Comparison of ENCODE assay signal across 13 cellular contexts in genomic region chr6:44661221-44661609, GRCh38.
DNase-seq lines count a peak whose midpoint lies in the region; ATAC-seq lines count a peak whose summit lies in the region.
"Had no signal": no experiment of that assay in that cellular context is flagged by ENCODE, and none has a peak within 500 bp of the region (broad histone marks: within the 10 kb centered on the region; RNA-seq: fewer than 3 reads in every experiment).

No MANE protein-coding gene starts in this region.

- DNase-seq in AG20443 (ENCODE audit: low spot score) (peak; percentile 74), HPDE6-E6E7 (ENCODE audit: extremely low spot score) (peak; percentile 38), amniotic epithelial cell (ENCODE audit: low read depth) (peak; percentile 61), kidney tubule cell (ENCODE audit: low spot score) (peak; percentile 88), GM19240 (ENCODE audit: insufficient read length, low spot score) (no peak)
- DNase-seq: activated T-cell treated with anti-CD3 and anti-CD28 coated beads, Interleukin-2, amount 50 U/mL, for 1 hour; NCI-H748 treated with DMSO at 0.1 percent for 48 hours; pancreas; stimulated activated CD4-positive, alpha-beta T cell treated with anti-CD3 and anti-CD28 coated beads, Interleukin-2, amount 100 ng/mL, for 24 hours; stimulated activated naive CD4-positive, alpha-beta T cell treated with Interleukin-2 at 50 U/mL for 16 hours had no signal

- ATAC-seq in GM19023 (IDR thresholded peaks at IDR 0.05; ENCODE audit: unreplicated experiment) (no peak), GM21367 (IDR thresholded peaks at IDR 0.05; ENCODE audit: unreplicated experiment) (no peak), GM19452 (IDR thresholded peaks at IDR 0.05; ENCODE audit: unreplicated experiment) (no peak)
